In genomic region chr10:24825551-24825950, GRCh38 we compare ENCODE assay signal across 12 cellular contexts.
DNase-seq lines count a peak whose midpoint lies in the region; ATAC-seq and TF ChIP-seq lines count a peak whose summit lies in the region.
"Had no signal": no experiment of that assay in that cellular context is flagged by ENCODE, and none has a peak within 500 bp of the region (broad histone marks: within the 10 kb centered on the region; RNA-seq: fewer than 3 reads in every experiment).

No MANE protein-coding gene starts in this region.

- peak overlapping the region; percentile 72 for H3K27ac ChIP-seq in ACC112 (ENCODE audit: low read depth, low read length)

- no peaks in the 10 kb centered on the region for H3K9me3 ChIP-seq in Caco-2

- no TSS peak for BruUV-seq in Caco-2 (replicated peaks; lab: Mats Ljungman, UMichigan)

- H3K27me3 Mint-ChIP-seq in Caco-2 (ENCODE audit: insufficient read depth, unreplicated experiment), result no peaks in the 10 kb centered on the region
- no peaks in the 10 kb centered on the region for H3K27me3 Mint-ChIP-seq in activated naive CD8-positive, alpha-beta T cell treated with anti-CD3 and anti-CD28 coated beads, Interleukin-2, amount 50 U/mL, for 24 hours
- H3K27me3 Mint-ChIP-seq: activated CD4-positive, alpha-beta T cell treated with anti-CD3 and anti-CD28 coated beads for 36 hours; activated naive CD4-positive, alpha-beta T cell treated with anti-CD3 and anti-CD28 coated beads, Interleukin-2, amount 10 ng/mL, durations not matched to agents 7 days and 5 days had no signal

- POLR2A ChIA-PET in Caco-2 (lab: Charles Lee), result no interaction called here

- peak overlapping the region; percentile 78 for H2AFZ ChIP-seq in ACC112 (ENCODE audit: low read length, unreplicated experiment)

- intact Hi-C loops in Caco-2 (cut with micrococcal nuclease; ENCODE audit: unreplicated experiment), result no loop called here

- H3K4me3 ChIP-seq in ACC112 (ENCODE audit: low read depth, low read length), result peak overlapping the region; percentile 59
- no peak overlapping the region for H3K4me3 ChIP-seq in Caco-2 (ENCODE audit: low read depth, low read length)
- peak overlapping the region; percentile 45 for H3K4me3 ChIP-seq in fibroblast of villous mesenchyme (ENCODE audit: low read depth, low read length)

- H3K36me3 ChIP-seq in ACC112 (ENCODE audit: insufficient read depth, low read length), result no peaks in the 10 kb centered on the region
- H3K36me3 ChIP-seq in Caco-2 (ENCODE audit: control insufficient read depth, insufficient read depth, low read length), result no peaks in the 10 kb centered on the region

- CTCF ChIA-PET in Caco-2 (lab: Charles Lee), result no interaction called here

- no peaks in the 10 kb centered on the region for H3K27me3 ChIP-seq in ACC112 (ENCODE audit: insufficient read depth, low read length)
- no peaks in the 10 kb centered on the region for H3K27me3 ChIP-seq in Caco-2 (replicated peaks; ENCODE audit: control insufficient read depth, insufficient read depth, low read length)

- H3K4me1 Mint-ChIP-seq in Caco-2 (ENCODE audit: low read depth, unreplicated experiment), result peaks cover 14% of the 10 kb centered on the region
- peaks cover 46% of the 10 kb centered on the region for H3K4me1 Mint-ChIP-seq in activated naive CD8-positive, alpha-beta T cell treated with anti-CD3 and anti-CD28 coated beads, Interleukin-2, amount 50 U/mL, for 24 hours

- no peak for ATAC-seq in activated naive CD8-positive, alpha-beta T cell treated with anti-CD3 and anti-CD28 coated beads, Interleukin-2, amount 50 U/mL, for 24 hours
- ATAC-seq in HG03469 (IDR thresholded peaks at IDR 0.05; ENCODE audit: unreplicated experiment), result no peak
- ATAC-seq: activated CD4-positive, alpha-beta T cell treated with anti-CD3 and anti-CD28 coated beads for 36 hours had no signal

- peak overlapping the region; percentile 28 for H3K4me3 Mint-ChIP-seq in Caco-2 (ENCODE audit: unreplicated experiment)
- no peak overlapping the region for H3K4me3 Mint-ChIP-seq in activated naive CD8-positive, alpha-beta T cell treated with anti-CD3 and anti-CD28 coated beads, Interleukin-2, amount 50 U/mL, for 24 hours
- H3K4me3 Mint-ChIP-seq: activated naive CD4-positive, alpha-beta T cell treated with anti-CD3 and anti-CD28 coated beads, Interleukin-2, amount 10 ng/mL, durations not matched to agents 7 days and 5 days had no signal

- H3K4me1 ChIP-seq in ACC112 (ENCODE audit: control insufficient read depth, insufficient read depth, low read length, unreplicated experiment) (peaks cover 46% of the 10 kb centered on the region), Caco-2 (peaks cover 22% of the 10 kb centered on the region; the same call in 1 of the 2 replicates)

- no peak for TF ChIP-seq CTCF in Caco-2 (IDR thresholded peaks at IDR 0.05; ENCODE audit: insufficient read depth in 1 of 2, low read depth in 1 of 2, low read length in 1 of 2, severe bottlenecking in 1 of 2, unreplicated experiment in 1 of 2)
- TF ChIP-seq CTCF in fibroblast of villous mesenchyme (IDR thresholded peaks at IDR 0.05; ENCODE audit: insufficient read depth, low read depth, low read length), result no peak

- H3K36me3 Mint-ChIP-seq in Caco-2 (ENCODE audit: insufficient read depth, unreplicated experiment), result no peaks in the 10 kb centered on the region
- peaks cover 2% of the 10 kb centered on the region for H3K36me3 Mint-ChIP-seq in activated naive CD8-positive, alpha-beta T cell treated with anti-CD3 and anti-CD28 coated beads, Interleukin-2, amount 50 U/mL, for 24 hours (ENCODE audit: low read depth)
- H3K36me3 Mint-ChIP-seq: activated naive CD4-positive, alpha-beta T cell treated with anti-CD3 and anti-CD28 coated beads, Interleukin-2, amount 10 ng/mL, durations not matched to agents 7 days and 5 days had no signal

- DNase-seq in Caco-2, result no peak
- no peak for DNase-seq in activated naive CD8-positive, alpha-beta T cell treated with anti-CD3 and anti-CD28 coated beads, Interleukin-2, amount 50 U/mL, for 24 hours
- DNase-seq in fibroblast of villous mesenchyme (ENCODE audit: low read depth), result peak; percentile 79
- no peak for DNase-seq in pons (ENCODE audit: low spot score)
- DNase-seq in COLO668 (lab: John Stamatoyannopoulos, UW; ENCODE audit: unreplicated experiment), result no peak
- no peak for DNase-seq in GF-D8 (lab: John Stamatoyannopoulos, UW)
- DNase-seq: activated CD4-positive, alpha-beta T cell treated with anti-CD3 and anti-CD28 coated beads for 36 hours; activated naive CD4-positive, alpha-beta T cell treated with anti-CD3 and anti-CD28 coated beads, Interleukin-2, amount 10 ng/mL, durations not matched to agents 7 days and 5 days; COR-L47; NCI-H2081 treated with DMSO at 0.1 percent for 48 hours had no signal

- H3K79me2 ChIP-seq in ACC112 (ENCODE audit: control insufficient read depth, insufficient read depth, low read length, unreplicated experiment), result no peaks in the 10 kb centered on the region

- peaks cover 9% of the 10 kb centered on the region for H3K9me3 Mint-ChIP-seq in Caco-2 (ENCODE audit: unreplicated experiment)
- no peaks in the 10 kb centered on the region for H3K9me3 Mint-ChIP-seq in activated naive CD8-positive, alpha-beta T cell treated with anti-CD3 and anti-CD28 coated beads, Interleukin-2, amount 50 U/mL, for 24 hours
- H3K9me3 Mint-ChIP-seq: activated naive CD4-positive, alpha-beta T cell treated with anti-CD3 and anti-CD28 coated beads, Interleukin-2, amount 10 ng/mL, durations not matched to agents 7 days and 5 days had no signal

- no peak overlapping the region for H3K27ac Mint-ChIP-seq in Caco-2 (ENCODE audit: unreplicated experiment)
- peak overlapping the region; percentile 43 for H3K27ac Mint-ChIP-seq in activated naive CD8-positive, alpha-beta T cell treated with anti-CD3 and anti-CD28 coated beads, Interleukin-2, amount 50 U/mL, for 24 hours
- H3K27ac Mint-ChIP-seq: activated CD4-positive, alpha-beta T cell treated with anti-CD3 and anti-CD28 coated beads for 36 hours had no signal
